1 cellular context compared by ENCODE assay signal in the genomic region with DNA sequence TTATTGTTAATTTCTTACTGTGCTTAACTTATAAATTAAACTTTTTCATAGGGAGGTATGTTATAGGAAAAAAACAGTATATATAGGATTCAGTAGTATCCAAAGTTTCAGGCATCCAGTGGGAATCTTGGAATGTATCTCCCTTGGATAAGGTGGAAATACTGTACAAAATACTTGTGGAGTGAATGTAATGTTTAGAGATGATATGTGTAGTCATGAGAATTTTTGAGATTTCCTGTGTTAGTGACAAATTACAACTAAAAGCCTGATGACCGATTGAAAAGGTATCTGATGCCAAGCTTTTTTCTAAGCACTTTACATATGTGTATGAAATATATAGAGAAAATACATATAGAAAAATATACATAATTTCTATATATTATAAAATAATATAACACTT.
TF ChIP-seq lines count a peak whose summit lies in the region.

No MANE protein-coding gene starts in this region.

TF ChIP-seq in WTC11, 78 proteins besides CTCF, POLR2A, EP300 and RAD21 (continued from another document):
- TF ChIP-seq, protein P1, sequence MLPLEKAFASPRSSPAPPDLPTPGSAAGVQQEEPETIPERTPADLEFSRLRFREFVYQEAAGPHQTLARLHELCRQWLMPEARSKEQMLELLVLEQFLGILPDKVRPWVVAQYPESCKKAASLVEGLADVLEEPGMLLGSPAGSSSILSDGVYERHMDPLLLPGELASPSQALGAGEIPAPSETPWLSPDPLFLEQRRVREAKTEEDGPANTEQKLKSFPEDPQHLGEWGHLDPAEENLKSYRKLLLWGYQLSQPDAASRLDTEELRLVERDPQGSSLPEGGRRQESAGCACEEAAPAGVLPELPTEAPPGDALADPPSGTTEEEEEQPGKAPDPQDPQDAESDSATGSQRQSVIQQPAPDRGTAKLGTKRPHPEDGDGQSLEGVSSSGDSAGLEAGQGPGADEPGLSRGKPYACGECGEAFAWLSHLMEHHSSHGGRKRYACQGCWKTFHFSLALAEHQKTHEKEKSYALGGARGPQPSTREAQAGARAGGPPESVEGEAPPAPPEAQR (CRISPR knock-in tag; IDR thresholded peaks at IDR 0.05) = no peak
- no peak for TF ChIP-seq OVOL2 (CRISPR knock-in tag; IDR thresholded peaks at IDR 0.05; ENCODE audit: borderline replicate concordance)
- no peak for TF ChIP-seq ZNF671 (CRISPR knock-in tag; IDR thresholded peaks at IDR 0.05)
- TF ChIP-seq ZNF317 (CRISPR knock-in tag; IDR thresholded peaks at IDR 0.05; ENCODE audit: borderline replicate concordance, low read depth) = no peak
- TF ChIP-seq TP53 (CRISPR knock-in tag; IDR thresholded peaks at IDR 0.05) = no peak
- TF ChIP-seq, protein P2, sequence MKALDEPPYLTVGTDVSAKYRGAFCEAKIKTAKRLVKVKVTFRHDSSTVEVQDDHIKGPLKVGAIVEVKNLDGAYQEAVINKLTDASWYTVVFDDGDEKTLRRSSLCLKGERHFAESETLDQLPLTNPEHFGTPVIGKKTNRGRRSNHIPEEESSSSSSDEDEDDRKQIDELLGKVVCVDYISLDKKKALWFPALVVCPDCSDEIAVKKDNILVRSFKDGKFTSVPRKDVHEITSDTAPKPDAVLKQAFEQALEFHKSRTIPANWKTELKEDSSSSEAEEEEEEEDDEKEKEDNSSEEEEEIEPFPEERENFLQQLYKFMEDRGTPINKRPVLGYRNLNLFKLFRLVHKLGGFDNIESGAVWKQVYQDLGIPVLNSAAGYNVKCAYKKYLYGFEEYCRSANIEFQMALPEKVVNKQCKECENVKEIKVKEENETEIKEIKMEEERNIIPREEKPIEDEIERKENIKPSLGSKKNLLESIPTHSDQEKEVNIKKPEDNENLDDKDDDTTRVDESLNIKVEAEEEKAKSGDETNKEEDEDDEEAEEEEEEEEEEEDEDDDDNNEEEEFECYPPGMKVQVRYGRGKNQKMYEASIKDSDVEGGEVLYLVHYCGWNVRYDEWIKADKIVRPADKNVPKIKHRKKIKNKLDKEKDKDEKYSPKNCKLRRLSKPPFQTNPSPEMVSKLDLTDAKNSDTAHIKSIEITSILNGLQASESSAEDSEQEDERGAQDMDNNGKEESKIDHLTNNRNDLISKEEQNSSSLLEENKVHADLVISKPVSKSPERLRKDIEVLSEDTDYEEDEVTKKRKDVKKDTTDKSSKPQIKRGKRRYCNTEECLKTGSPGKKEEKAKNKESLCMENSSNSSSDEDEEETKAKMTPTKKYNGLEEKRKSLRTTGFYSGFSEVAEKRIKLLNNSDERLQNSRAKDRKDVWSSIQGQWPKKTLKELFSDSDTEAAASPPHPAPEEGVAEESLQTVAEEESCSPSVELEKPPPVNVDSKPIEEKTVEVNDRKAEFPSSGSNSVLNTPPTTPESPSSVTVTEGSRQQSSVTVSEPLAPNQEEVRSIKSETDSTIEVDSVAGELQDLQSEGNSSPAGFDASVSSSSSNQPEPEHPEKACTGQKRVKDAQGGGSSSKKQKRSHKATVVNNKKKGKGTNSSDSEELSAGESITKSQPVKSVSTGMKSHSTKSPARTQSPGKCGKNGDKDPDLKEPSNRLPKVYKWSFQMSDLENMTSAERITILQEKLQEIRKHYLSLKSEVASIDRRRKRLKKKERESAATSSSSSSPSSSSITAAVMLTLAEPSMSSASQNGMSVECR (CRISPR knock-in tag; IDR thresholded peaks at IDR 0.05; ENCODE audit: borderline replicate concordance) = no peak
- no peak for TF ChIP-seq JUN (CRISPR knock-in tag; IDR thresholded peaks at IDR 0.05)
- no peak for TF ChIP-seq NR3C1 (CRISPR knock-in tag; conservative IDR thresholded peaks at IDR 0.05; ENCODE audit: low read depth)
- no peak for TF ChIP-seq SMAD3 (CRISPR knock-in tag; IDR thresholded peaks at IDR 0.05; ENCODE audit: borderline replicate concordance)
- TF ChIP-seq, protein P3, sequence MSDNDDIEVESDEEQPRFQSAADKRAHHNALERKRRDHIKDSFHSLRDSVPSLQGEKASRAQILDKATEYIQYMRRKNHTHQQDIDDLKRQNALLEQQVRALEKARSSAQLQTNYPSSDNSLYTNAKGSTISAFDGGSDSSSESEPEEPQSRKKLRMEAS (CRISPR knock-in tag; IDR thresholded peaks at IDR 0.05) = no peak
- no peak for TF ChIP-seq NFATC4 (CRISPR knock-in tag; IDR thresholded peaks at IDR 0.05)
- TF ChIP-seq, protein P4, sequence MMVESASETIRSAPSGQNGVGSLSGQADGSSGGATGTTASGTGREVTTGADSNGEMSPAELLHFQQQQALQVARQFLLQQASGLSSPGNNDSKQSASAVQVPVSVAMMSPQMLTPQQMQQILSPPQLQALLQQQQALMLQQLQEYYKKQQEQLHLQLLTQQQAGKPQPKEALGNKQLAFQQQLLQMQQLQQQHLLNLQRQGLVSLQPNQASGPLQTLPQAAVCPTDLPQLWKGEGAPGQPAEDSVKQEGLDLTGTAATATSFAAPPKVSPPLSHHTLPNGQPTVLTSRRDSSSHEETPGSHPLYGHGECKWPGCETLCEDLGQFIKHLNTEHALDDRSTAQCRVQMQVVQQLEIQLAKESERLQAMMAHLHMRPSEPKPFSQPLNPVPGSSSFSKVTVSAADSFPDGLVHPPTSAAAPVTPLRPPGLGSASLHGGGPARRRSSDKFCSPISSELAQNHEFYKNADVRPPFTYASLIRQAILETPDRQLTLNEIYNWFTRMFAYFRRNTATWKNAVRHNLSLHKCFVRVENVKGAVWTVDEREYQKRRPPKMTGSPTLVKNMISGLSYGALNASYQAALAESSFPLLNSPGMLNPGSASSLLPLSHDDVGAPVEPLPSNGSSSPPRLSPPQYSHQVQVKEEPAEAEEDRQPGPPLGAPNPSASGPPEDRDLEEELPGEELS (CRISPR knock-in tag; IDR thresholded peaks at IDR 0.05) = no peak
